11 cellular contexts compared by ENCODE assay signal in the genomic region with DNA sequence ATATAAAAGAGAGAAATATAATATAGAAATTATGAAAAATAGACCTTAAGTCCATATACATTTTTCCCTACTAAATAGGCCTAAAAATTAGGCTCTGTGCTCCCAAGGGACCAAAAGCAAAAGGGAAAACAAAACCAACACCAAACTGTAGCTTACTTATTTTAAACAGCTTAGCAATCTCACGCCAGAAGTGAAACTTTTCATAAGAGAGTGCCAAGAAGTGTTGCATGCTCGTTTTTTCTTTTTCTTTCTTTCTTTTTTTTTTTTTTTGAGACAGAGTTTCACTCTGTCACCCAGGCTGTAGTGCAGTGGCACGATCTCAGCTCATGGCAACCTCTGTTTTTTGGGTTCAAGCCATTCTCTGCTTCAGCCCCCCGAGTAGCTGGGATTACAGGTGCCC.
A peak's percentile ranks its signal among the peaks of the same experiment; 100 is the strongest.
DNase-seq lines count a peak whose midpoint lies in the region; ATAC-seq, FAIRE-seq and TF ChIP-seq lines count a peak whose summit lies in the region.
"Had no signal": no experiment of that assay in that cellular context is flagged by ENCODE, and none has a peak within 500 bp of the region (broad histone marks: within the 10 kb centered on the region; RNA-seq: fewer than 3 reads in every experiment).

No MANE protein-coding gene starts in this region.

- H3K4me1 ChIP-seq in psoas muscle (no peaks in the 10 kb centered on the region), mammary epithelial cell (ENCODE audit: insufficient read depth, low read length) (no peaks in the 10 kb centered on the region)

- H4K20me1 ChIP-seq in mammary epithelial cell (ENCODE audit: insufficient read depth, low read length) = no peaks in the 10 kb centered on the region

- no peak overlapping the region for H3K9ac ChIP-seq in mammary epithelial cell (ENCODE audit: insufficient read depth, low read length)

- intact Hi-C loops in Right ventricle myocardium inferior (cut with DNase I) = no loop called here
- intact Hi-C loops in psoas muscle (cut with DNase I) = no loop called here
- intact Hi-C loops in mammary epithelial cell (cut with micrococcal nuclease) = no loop called here

- H3K79me2 ChIP-seq in mammary epithelial cell (ENCODE audit: insufficient read depth, low read length) = no peaks in the 10 kb centered on the region

- H3K4me3 ChIP-seq in psoas muscle (no peak overlapping the region), mammary epithelial cell (replicated peaks in 1 of 3; ENCODE audit: insufficient read depth in 1 of 3, low read depth in 2 of 3, low read length in 3 of 3) (no peak overlapping the region)

- H3K27ac ChIP-seq in psoas muscle = no peak overlapping the region
- no peak overlapping the region for H3K27ac ChIP-seq in mammary epithelial cell (ENCODE audit: insufficient read depth, low read depth, low read length)
- H3K27ac ChIP-seq: VCaP had no signal

- CTCF ChIA-PET in mammary epithelial cell (lab: Charles Lee; ENCODE audit: low non-redundant PET) = no interaction called here

- WGBS in psoas muscle, 3 donors = 36 to 38% (median 36%) methylated on average over 4 of the region's 4 CpGs
- WGBS in mammary epithelial cell (ENCODE audit: low coverage, missing lambda C conversion rate) = 0% methylated on average over 2 of the region's 4 CpGs

- dilution Hi-C loops in mammary epithelial cell (cut with HindIII; ENCODE audit: low sequenced_read_pairs) = no loop called here

- no peaks in the 10 kb centered on the region for H3K36me3 ChIP-seq in psoas muscle (ENCODE audit: insufficient read depth in 1 of 2, low read depth in 1 of 2)
- no peaks in the 10 kb centered on the region for H3K36me3 ChIP-seq in mammary epithelial cell (ENCODE audit: insufficient read depth, low read length)

- H3K27me3 ChIP-seq in psoas muscle (ENCODE audit: insufficient read depth in 3 of 3, low read length in 2 of 3) = no peaks in the 10 kb centered on the region
- no peaks in the 10 kb centered on the region for H3K27me3 ChIP-seq in mammary epithelial cell (ENCODE audit: insufficient read depth, low read length)

- TF ChIP-seq CTCF in psoas muscle (IDR thresholded peaks at IDR 0.05) (no peak), mammary epithelial cell (conservative IDR thresholded peaks at IDR 0.05 in 1 of 2, IDR thresholded peaks at IDR 0.05 in 1 of 2; ENCODE audit: extremely low read depth in 1 of 2, insufficient read depth in 1 of 2, low read depth in 1 of 2, low read length in 2 of 2) (no peak)

- no peak for TF ChIP-seq POLR2A in GM12891 (IDR thresholded peaks at IDR 0.05; ENCODE audit: low read depth, low read length)

- H2AFZ ChIP-seq in mammary epithelial cell (ENCODE audit: low read depth, low read length) = no peak overlapping the region

- peak; percentile 88 for ATAC-seq in GM19372 (IDR thresholded peaks at IDR 0.05; ENCODE audit: low read depth, unreplicated experiment)
- ATAC-seq in HG02763 (IDR thresholded peaks at IDR 0.05; ENCODE audit: unreplicated experiment) = peak; percentile 95
- ATAC-seq in HG03457 (IDR thresholded peaks at IDR 0.05; ENCODE audit: unreplicated experiment) = peak; percentile 95
- no peak for ATAC-seq in Right ventricle myocardium inferior
- ATAC-seq in psoas muscle = no peak

- FAIRE-seq in GM12891 (lab: Jason Lieb, UNC) = no peak

- no TSS peak for BruUV-seq in mammary epithelial cell (replicated peaks; lab: Mats Ljungman, UMichigan)

- H3K9me3 ChIP-seq in psoas muscle = no peaks in the 10 kb centered on the region
- H3K9me3 ChIP-seq in mammary epithelial cell (replicated peaks; ENCODE audit: insufficient read depth, low read length) = no peaks in the 10 kb centered on the region

- no peak overlapping the region for H3K4me2 ChIP-seq in mammary epithelial cell (ENCODE audit: insufficient read depth, low read depth, low read length)

- peak; percentile 22 for DNase-seq in GM12891 (ENCODE audit: insufficient read length, low spot score)
- no peak for DNase-seq in Right ventricle myocardium inferior (ENCODE audit: missing footprints)
- no peak for DNase-seq in psoas muscle
- DNase-seq in ACHN = no peak
- no peak for DNase-seq in mammary epithelial cell
- DNase-seq: activated effector memory CD4-positive, alpha-beta T cell treated with Interleukin-2 at 50 U/mL for 16 hours; NCI-H2029 had no signal

- in situ Hi-C loops in ACHN (cut with HindIII; ENCODE audit: low pct_ligation_motif_present, low pct_unique_long_range_greater_than_20kb, low sequenced_read_pairs) = no loop called here
- in situ Hi-C loops in mammary epithelial cell (cut with MboI; ENCODE audit: low sequenced_read_pairs in 2 of 2) = loop anchor here in 1 of 2 donors (10.0 kb wide), 1 partner anchor 190 kb away; no protein-coding TSS in a partner anchor

TF ChIP-seq in GM12891, 5 proteins besides CTCF, POLR2A, EP300 and RAD21:
- TF ChIP-seq TAF1 (IDR thresholded peaks at IDR 0.05; ENCODE audit: low read depth, low read length) (no peak), SPI1 (IDR thresholded peaks at IDR 0.05; ENCODE audit: low read depth, low read length) (peak; percentile 10; the same call in 1 of the 2 replicates)

Comparison
In these comparisons a context has a peak if more than half of its experiments do, and no peak if none do; other contexts are left out.
1. ATAC-seq: peak in GM19372 (single experiment), HG02763 (single experiment) and HG03457 (single experiment); none in Right ventricle myocardium inferior (single experiment) and psoas muscle (0 of 4).